In genomic region chr1:13617108-13617507, GRCh38 we compare ENCODE assay signal across 27 cellular contexts. TPM values are rescaled to one million over a fixed set of nuclear protein-coding genes. Genes with fewer than 3 reads are reported as not detected.
DNase-seq lines count a peak whose midpoint lies in the region; ATAC-seq and TF ChIP-seq lines count a peak whose summit lies in the region.
"Had no signal": no experiment of that assay in that cellular context is flagged by ENCODE, and none has a peak within 500 bp of the region (broad histone marks: within the 10 kb centered on the region; RNA-seq: fewer than 3 reads in every experiment).

No MANE protein-coding gene starts in this region.

- no peak for TF ChIP-seq POLR2A in IMR-90 (IDR thresholded peaks at IDR 0.05; ENCODE audit: low read depth, low read length)
- TF ChIP-seq POLR2A in esophagus muscularis mucosa (IDR thresholded peaks at IDR 0.05; ENCODE audit: low read depth), result no peak

- TF ChIP-seq RAD21 in IMR-90 (IDR thresholded peaks at IDR 0.05; ENCODE audit: low read length), result no peak

- H4K20me1 ChIP-seq in IMR-90 (ENCODE audit: insufficient read depth, low read length) (no peaks in the 10 kb centered on the region), smooth muscle cell (ENCODE audit: low read depth) (no peaks in the 10 kb centered on the region)
- H4K20me1 ChIP-seq: BLaER1 had no signal

- no peak for TF ChIP-seq EP300 in esophagus muscularis mucosa (IDR thresholded peaks at IDR 0.05)

- no peaks in the 10 kb centered on the region for H3K9me3 Mint-ChIP-seq in activated T-cell treated with anti-CD3 and anti-CD28 coated beads, Interleukin-2, amount 50 U/mL, for 72 hours
- H3K9me3 Mint-ChIP-seq: activated naive CD4-positive, alpha-beta T cell treated with anti-CD3 and anti-CD28 coated beads, Interleukin-2, amount 50 U/mL, for 24 hours; activated T-helper 17 cell treated with anti-CD3 and anti-CD28 coated beads, Interleukin-2, amount 50 U/mL, for 72 hours; endodermal cell; neural crest cell; stimulated activated naive CD8-positive, alpha-beta T cell treated with anti-CD3 and anti-CD28 coated beads, Interleukin-15, amount 100 ng/mL, for 72 hours had no signal

- H4K5ac ChIP-seq in IMR-90 (ENCODE audit: low read depth, low read length), result no peak overlapping the region; the same call in 1 of the 2 replicates

- H3K36me3 ChIP-seq in IMR-90 (ENCODE audit: control insufficient read depth, insufficient read depth, low read length), result no peaks in the 10 kb centered on the region
- H3K36me3 ChIP-seq in esophagus muscularis mucosa, result peaks cover 0 to 25% (median 1%) of the 10 kb centered on the region in 4 donors
- no peaks in the 10 kb centered on the region for H3K36me3 ChIP-seq in mucosa of descending colon (ENCODE audit: low read depth)
- H3K36me3 ChIP-seq in smooth muscle cell (ENCODE audit: low read depth), result peaks cover 23% of the 10 kb centered on the region
- H3K36me3 ChIP-seq: BLaER1, right lobe of liver had no signal

- H2BK120ac ChIP-seq in IMR-90 (ENCODE audit: low read depth, low read length), result no peak overlapping the region

- no peaks in the 10 kb centered on the region for H3K4me1 Mint-ChIP-seq in activated T-cell treated with anti-CD3 and anti-CD28 coated beads, Interleukin-2, amount 50 U/mL, for 72 hours (ENCODE audit: low read depth)
- H3K4me1 Mint-ChIP-seq: activated naive CD4-positive, alpha-beta T cell treated with anti-CD3 and anti-CD28 coated beads, Interleukin-2, amount 50 U/mL, for 24 hours; activated T-helper 17 cell treated with anti-CD3 and anti-CD28 coated beads, Interleukin-2, amount 50 U/mL, for 72 hours; endodermal cell; neural crest cell; stimulated activated naive CD8-positive, alpha-beta T cell treated with anti-CD3 and anti-CD28 coated beads, Interleukin-15, amount 100 ng/mL, for 72 hours had no signal

- H2AFZ ChIP-seq in IMR-90 (replicated peaks; ENCODE audit: low read length, poor library complexity) (no peak overlapping the region), smooth muscle cell (ENCODE audit: low read depth) (no peak overlapping the region)
- H2AFZ ChIP-seq: parathyroid adenoma had no signal

- H3K79me2 ChIP-seq in smooth muscle cell (ENCODE audit: low read depth), result no peaks in the 10 kb centered on the region
- H3K79me2 ChIP-seq: parathyroid adenoma had no signal

- ATAC-seq in IMR-90 (ENCODE audit: low read depth) (no peak), mucosa of descending colon (peak; percentile 15)
- no peak for ATAC-seq in activated T-cell treated with anti-CD3 and anti-CD28 coated beads, Interleukin-2, amount 50 U/mL, for 72 hours (replicated peaks in 1 of 2)
- ATAC-seq: activated T-helper 17 cell treated with anti-CD3 and anti-CD28 coated beads, Interleukin-2, amount 50 U/mL, for 72 hours; right lobe of liver; stimulated activated naive CD8-positive, alpha-beta T cell treated with anti-CD3 and anti-CD28 coated beads, Interleukin-15, amount 100 ng/mL, for 72 hours had no signal

- H3K27ac ChIP-seq in IMR-90 (ENCODE audit: insufficient read depth, low read length) (peak overlapping the region; percentile 100; the same call in 1 of the 2 replicates), esophagus muscularis mucosa (replicated peaks in 1 of 4) (peak overlapping the region; percentile 2 to 45 (median 34)), smooth muscle cell (ENCODE audit: low read depth) (peak overlapping the region; percentile 70)
- H3K27ac ChIP-seq: BLaER1, parathyroid adenoma, right lobe of liver, SJSA1, tibial nerve had no signal

- no peak overlapping the region for H2BK20ac ChIP-seq in IMR-90 (ENCODE audit: low read depth, low read length)

- DNase-seq in IMR-90 (no peak), esophagus muscularis mucosa (ENCODE audit: extremely low spot score) (no peak), mucosa of descending colon (no peak), smooth muscle cell (lab: John Stamatoyannopoulos, UW; ENCODE audit: unreplicated experiment) (no peak), GM10248 (ENCODE audit: extremely low spot score) (no peak), SKM-1 treated with dmso at 0.1 percent for 144 hours (lab: John Stamatoyannopoulos, UW; ENCODE audit: unreplicated experiment) (no peak)
- DNase-seq in activated T-cell treated with anti-CD3 and anti-CD28 coated beads, Interleukin-2, amount 50 U/mL, for 72 hours, result no peak
- no peak for DNase-seq in stimulated activated naive CD4-positive, alpha-beta T cell treated with Interleukin-2 at 50 U/mL for 16 hours (lab: John Stamatoyannopoulos, UW)
- DNase-seq: activated CD4-positive, alpha-beta T cell treated with anti-CD3 and anti-CD28 coated beads, Interleukin-2, amount 50 U/mL, for 48 hours; activated CD8-positive, alpha-beta memory T cell treated with anti-CD3 and anti-CD28 coated beads, Interleukin-2, amount 50 U/mL, for 48 hours; endodermal cell; KBM-7; kidney; MG63; NCI-H2081; NCI-H748 treated with DMSO at 0.1 percent for 48 hours; right lobe of liver; stimulated activated naive CD8-positive, alpha-beta T cell treated with anti-CD3 and anti-CD28 coated beads, Interleukin-15, amount 100 ng/mL, for 72 hours; T-helper 1 cell had no signal

- H3K14ac ChIP-seq in IMR-90 (replicated peaks; ENCODE audit: low read depth, low read length), result no peak overlapping the region

- no peak overlapping the region for H3K4ac ChIP-seq in IMR-90 (ENCODE audit: low read depth, low read length)

- no peak overlapping the region for H3K4me3 Mint-ChIP-seq in activated T-cell treated with anti-CD3 and anti-CD28 coated beads, Interleukin-2, amount 50 U/mL, for 72 hours
- H3K4me3 Mint-ChIP-seq: activated naive CD4-positive, alpha-beta T cell treated with anti-CD3 and anti-CD28 coated beads, Interleukin-2, amount 50 U/mL, for 24 hours; activated T-helper 17 cell treated with anti-CD3 and anti-CD28 coated beads, Interleukin-2, amount 50 U/mL, for 72 hours; endodermal cell; neural crest cell; stimulated activated naive CD8-positive, alpha-beta T cell treated with anti-CD3 and anti-CD28 coated beads, Interleukin-15, amount 100 ng/mL, for 72 hours had no signal

- peaks cover 23% of the 10 kb centered on the region for H3K27me3 Mint-ChIP-seq in activated T-cell treated with anti-CD3 and anti-CD28 coated beads, Interleukin-2, amount 50 U/mL, for 72 hours (ENCODE audit: low read depth)

- H2BK15ac ChIP-seq in IMR-90 (ENCODE audit: low read depth, low read length), result no peak overlapping the region

- no peak overlapping the region for H2AK5ac ChIP-seq in IMR-90 (ENCODE audit: low read depth, low read length)

- no peak overlapping the region for H3K23ac ChIP-seq in IMR-90 (ENCODE audit: low read depth, low read length)

- H3K9ac ChIP-seq in IMR-90 (ENCODE audit: low read depth, low read length) (no peak overlapping the region), smooth muscle cell (ENCODE audit: low read depth) (no peak overlapping the region)
- H3K9ac ChIP-seq: BLaER1, parathyroid adenoma had no signal

- H2AK9ac ChIP-seq in IMR-90 (replicated peaks; ENCODE audit: low read depth, low read length, poor library complexity), result no peak overlapping the region

- no peaks in the 10 kb centered on the region for H3K9me1 ChIP-seq in IMR-90 (ENCODE audit: insufficient read depth, low read length)

- no peak overlapping the region for H3K27ac Mint-ChIP-seq in activated T-cell treated with anti-CD3 and anti-CD28 coated beads, Interleukin-2, amount 50 U/mL, for 72 hours
- H3K27ac Mint-ChIP-seq: activated naive CD4-positive, alpha-beta T cell treated with anti-CD3 and anti-CD28 coated beads, Interleukin-2, amount 50 U/mL, for 24 hours; activated T-helper 17 cell treated with anti-CD3 and anti-CD28 coated beads, Interleukin-2, amount 50 U/mL, for 72 hours; endodermal cell; stimulated activated naive CD8-positive, alpha-beta T cell treated with anti-CD3 and anti-CD28 coated beads, Interleukin-15, amount 100 ng/mL, for 72 hours had no signal

- peaks cover 2% of the 10 kb centered on the region; the same call in 1 of the 2 replicates for H3K4me1 ChIP-seq in IMR-90 (ENCODE audit: control insufficient read depth, insufficient read depth, low read length)
- H3K4me1 ChIP-seq in esophagus muscularis mucosa, result peaks cover 0 to 44% (median 15%) of the 10 kb centered on the region in 4 donors
- H3K4me1 ChIP-seq in mucosa of descending colon (ENCODE audit: low read depth), result no peaks in the 10 kb centered on the region
- no peaks in the 10 kb centered on the region for H3K4me1 ChIP-seq in smooth muscle cell (ENCODE audit: low read depth)
- H3K4me1 ChIP-seq: BLaER1, parathyroid adenoma, right lobe of liver, SJSA1 had no signal

- no peak overlapping the region for H2BK5ac ChIP-seq in IMR-90 (ENCODE audit: low read depth, low read length, poor library complexity, severe bottlenecking)

- peaks cover 42% of the 10 kb centered on the region for H3F3A ChIP-seq in smooth muscle cell (ENCODE audit: low read depth)

- no peak overlapping the region for H4K8ac ChIP-seq in IMR-90 (ENCODE audit: low read depth in 2 of 2, low read length in 2 of 2)

- H3K4me3 ChIP-seq in IMR-90 (ENCODE audit: insufficient read depth, low read depth, low read length) (no peak overlapping the region), esophagus muscularis mucosa (no peak overlapping the region), mucosa of descending colon (no peak overlapping the region), smooth muscle cell (no peak overlapping the region)
- H3K4me3 ChIP-seq: BLaER1, MG63, right lobe of liver, SJSA1, tibial nerve had no signal

- POLR2A ChIA-PET in IMR-90 (lab: Charles Lee; ENCODE audit: unreplicated experiment), result no interaction called here
- POLR2A ChIA-PET in GM10248 (lab: Yijun Ruan, JAX), result no interaction called here

- CTCF ChIA-PET in IMR-90 (lab: Yijun Ruan, JAX) (no interaction called here), GM10248 (lab: Yijun Ruan, JAX) (no interaction called here)

- TF ChIP-seq CTCF in IMR-90 (conservative IDR thresholded peaks at IDR 0.05; ENCODE audit: low read depth, low read length) (no peak), esophagus muscularis mucosa (IDR thresholded peaks at IDR 0.05) (no peak), mucosa of descending colon (IDR thresholded peaks at IDR 0.05) (no peak), smooth muscle cell (IDR thresholded peaks at IDR 0.05; ENCODE audit: borderline replicate concordance, insufficient read depth, poor library complexity, severe bottlenecking) (no peak), GM10248 (IDR thresholded peaks at IDR 0.05; ENCODE audit: control extremely low read depth, extremely low read depth, low read depth, missing control alignments) (no peak)

- peaks cover 22% of the 10 kb centered on the region for H3K9me3 ChIP-seq in IMR-90 (ENCODE audit: control insufficient read depth, insufficient read depth, low read length)
- H3K9me3 ChIP-seq in esophagus muscularis mucosa, result no peaks in the 10 kb centered on the region
- no peaks in the 10 kb centered on the region for H3K9me3 ChIP-seq in mucosa of descending colon
- H3K9me3 ChIP-seq in smooth muscle cell (replicated peaks; ENCODE audit: low read depth), result no peaks in the 10 kb centered on the region
- H3K9me3 ChIP-seq: BLaER1, MG63, right lobe of liver, SJSA1, tibial nerve had no signal

- H3K27me3 ChIP-seq in IMR-90 (ENCODE audit: control insufficient read depth, insufficient read depth, low read length), result no peaks in the 10 kb centered on the region
- H3K27me3 ChIP-seq in esophagus muscularis mucosa, result peaks cover 0 to 7% (median 0%) of the 10 kb centered on the region in 4 donors
- H3K27me3 ChIP-seq in smooth muscle cell (ENCODE audit: low read depth), result no peaks in the 10 kb centered on the region
- H3K27me3 ChIP-seq: BLaER1, MG63, right lobe of liver, SJSA1, tibial nerve had no signal

- no CpG with 5 or more reads among the region's 4 CpGs for WGBS in IMR-90 (ENCODE audit: extremely low coverage in 2 of 2, insufficient read length in 1 of 2), 2 experiments
- WGBS in esophagus muscularis mucosa, result 57% methylated on average over 4 of the region's 4 CpGs
- 31% methylated on average over 4 of the region's 4 CpGs for WGBS in smooth muscle cell (ENCODE audit: low lambda C conversion rate)

- no TSS peak for BruUV-seq in IMR-90 (replicated peaks; lab: Mats Ljungman, UMichigan)

- no peak overlapping the region for H3K56ac ChIP-seq in IMR-90 (ENCODE audit: extremely low read depth, insufficient read depth, low read length)

- intact Hi-C loops in IMR-90 (cut with micrococcal nuclease) (no loop called here), esophagus muscularis mucosa (cut with DNase I) (no loop called here), mucosa of descending colon (cut with DNase I, micrococcal nuclease) (no loop called here)

- no peaks in the 10 kb centered on the region for H3K36me3 Mint-ChIP-seq in activated T-cell treated with anti-CD3 and anti-CD28 coated beads, Interleukin-2, amount 50 U/mL, for 72 hours (ENCODE audit: insufficient read depth in 2 of 2)
- H3K36me3 Mint-ChIP-seq: activated naive CD4-positive, alpha-beta T cell treated with anti-CD3 and anti-CD28 coated beads, Interleukin-2, amount 50 U/mL, for 24 hours had no signal

- in situ Hi-C loops in IMR-90 (cut with MboI; ENCODE audit: low sequenced_read_pairs), result no loop called here

- dilution Hi-C loops in IMR-90 (cut with HindIII; ENCODE audit: low sequenced_read_pairs, unreplicated experiment), result no loop called here

- no peaks in the 10 kb centered on the region for H3K79me1 ChIP-seq in IMR-90 (ENCODE audit: low read depth in 1 of 2, low read length in 2 of 2)

- no peak overlapping the region for H3K4me2 ChIP-seq in IMR-90 (ENCODE audit: low read depth, low read length)
- H3K4me2 ChIP-seq in smooth muscle cell, result peak overlapping the region; percentile 21
- H3K4me2 ChIP-seq: BLaER1 had no signal

- no peak overlapping the region for H3K18ac ChIP-seq in IMR-90 (ENCODE audit: low read depth, low read length)

- no peak overlapping the region for H4K91ac ChIP-seq in IMR-90 (ENCODE audit: insufficient read depth, low read depth, low read length)

RNA-seq across cellular contexts. Expression of gene PDPN, which starts 33.5 kb away (rescaled TPM):
- total RNA-seq in IMR-90 (2012; rRNA removed), result not detected in 2 replicates
- 0.16 and 0.31 TPM in 2 replicates for polyA plus RNA-seq in IMR-90 (2012; rRNA removed)
- polyA plus RNA-seq in IMR-90 (2012; cell fraction: cytosol; rRNA removed), result 0.12 TPM in 1 of 2 replicates, not detected in the other
- not detected in 2 replicates for polyA plus RNA-seq in IMR-90 (2012; cell fraction: nucleus; rRNA removed; ENCODE audit: low replicate concordance)
- total RNA-seq in esophagus muscularis mucosa, result 10 to 100 TPM in 3 of 4 donors, 1 to 10 TPM in 1; 6.9 to 23.6 (median 17.1) TPM
- 10 to 100 TPM in 2 of 3 donors, 1 to 10 TPM in 1; 1.0 to 12.8 (median 12.6) TPM for total RNA-seq in mucosa of descending colon
- 459 and 476 TPM in 2 replicates for total RNA-seq in smooth muscle cell
- polyA plus RNA-seq in smooth muscle cell, result 336 and 414 TPM in 2 replicates
- not detected for total RNA-seq in activated T-cell treated with anti-CD3 and anti-CD28 coated beads, Interleukin-2, amount 50 U/mL, for 72 hours
- total RNA-seq: activated T-helper 17 cell treated with anti-CD3 and anti-CD28 coated beads, Interleukin-2, amount 50 U/mL, for 72 hours; HT-29 had no signal

Comparison
In these comparisons a context has a peak if more than half of its experiments do, and no peak if none do; other contexts are left out.
1. H3K27ac ChIP-seq: peak in every context shown above with its lines; median percentile 100 in IMR-90; 70 in smooth muscle cell; 34 in esophagus muscularis mucosa.
2. RNA of gene PDPN, which starts 33.5 kb away (total RNA-seq): 459 to 476 TPM in smooth muscle cell; 6.9 to 23.6 TPM in esophagus muscularis mucosa, 1.0 to 12.8 TPM in mucosa of descending colon, not detected in activated T-cell treated with anti-CD3 and anti-CD28 coated beads, Interleukin-2, amount 50 U/mL, for 72 hours and not detected in IMR-90; every median in the first group is over 10 times any median in the second.